ENCODE assay signal across 1 cellular context in the genomic region with DNA sequence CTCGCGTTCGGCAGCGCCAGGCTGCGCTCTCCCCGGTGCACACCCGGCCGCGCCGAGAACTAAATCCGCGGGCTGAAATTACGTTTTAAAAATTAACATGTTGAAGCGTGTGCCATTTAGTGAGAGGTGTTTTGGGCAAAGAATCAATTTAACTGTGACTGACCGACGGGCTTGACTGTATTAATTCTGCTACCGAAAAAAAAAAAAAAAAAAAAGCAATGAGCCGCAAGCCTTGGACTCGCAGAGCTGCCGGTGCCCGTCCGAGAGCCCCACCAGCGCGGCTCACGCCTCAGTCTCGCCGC.
TF ChIP-seq lines count a peak whose summit lies in the region.

No MANE protein-coding gene starts in this region.

TF ChIP-seq in WTC11, 78 proteins besides CTCF, POLR2A, EP300 and RAD21 (continued from another document):
- TF ChIP-seq, protein P1, sequence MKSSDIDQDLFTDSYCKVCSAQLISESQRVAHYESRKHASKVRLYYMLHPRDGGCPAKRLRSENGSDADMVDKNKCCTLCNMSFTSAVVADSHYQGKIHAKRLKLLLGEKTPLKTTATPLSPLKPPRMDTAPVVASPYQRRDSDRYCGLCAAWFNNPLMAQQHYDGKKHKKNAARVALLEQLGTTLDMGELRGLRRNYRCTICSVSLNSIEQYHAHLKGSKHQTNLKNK (CRISPR knock-in tag; IDR thresholded peaks at IDR 0.05) = no peak
- TF ChIP-seq, protein P2, sequence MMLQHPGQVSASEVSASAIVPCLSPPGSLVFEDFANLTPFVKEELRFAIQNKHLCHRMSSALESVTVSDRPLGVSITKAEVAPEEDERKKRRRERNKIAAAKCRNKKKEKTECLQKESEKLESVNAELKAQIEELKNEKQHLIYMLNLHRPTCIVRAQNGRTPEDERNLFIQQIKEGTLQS (CRISPR knock-in tag; conservative IDR thresholded peaks at IDR 0.05) = no peak
- TF ChIP-seq SP1 (CRISPR knock-in tag; conservative IDR thresholded peaks at IDR 0.05) (no peak), ATF1 (CRISPR knock-in tag; IDR thresholded peaks at IDR 0.05) (no peak), TCF7 (CRISPR knock-in tag; IDR thresholded peaks at IDR 0.05; ENCODE audit: low read depth) (no peak), SMAD3 (CRISPR knock-in tag; IDR thresholded peaks at IDR 0.05; ENCODE audit: borderline replicate concordance) (no peak), GRHL2 (CRISPR knock-in tag; IDR thresholded peaks at IDR 0.05; ENCODE audit: insufficient replicate concordance, severe bottlenecking) (no peak)
- TF ChIP-seq, protein P3, sequence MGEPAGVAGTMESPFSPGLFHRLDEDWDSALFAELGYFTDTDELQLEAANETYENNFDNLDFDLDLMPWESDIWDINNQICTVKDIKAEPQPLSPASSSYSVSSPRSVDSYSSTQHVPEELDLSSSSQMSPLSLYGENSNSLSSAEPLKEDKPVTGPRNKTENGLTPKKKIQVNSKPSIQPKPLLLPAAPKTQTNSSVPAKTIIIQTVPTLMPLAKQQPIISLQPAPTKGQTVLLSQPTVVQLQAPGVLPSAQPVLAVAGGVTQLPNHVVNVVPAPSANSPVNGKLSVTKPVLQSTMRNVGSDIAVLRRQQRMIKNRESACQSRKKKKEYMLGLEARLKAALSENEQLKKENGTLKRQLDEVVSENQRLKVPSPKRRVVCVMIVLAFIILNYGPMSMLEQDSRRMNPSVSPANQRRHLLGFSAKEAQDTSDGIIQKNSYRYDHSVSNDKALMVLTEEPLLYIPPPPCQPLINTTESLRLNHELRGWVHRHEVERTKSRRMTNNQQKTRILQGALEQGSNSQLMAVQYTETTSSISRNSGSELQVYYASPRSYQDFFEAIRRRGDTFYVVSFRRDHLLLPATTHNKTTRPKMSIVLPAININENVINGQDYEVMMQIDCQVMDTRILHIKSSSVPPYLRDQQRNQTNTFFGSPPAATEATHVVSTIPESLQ (CRISPR knock-in tag; IDR thresholded peaks at IDR 0.05) = no peak
